29 cellular contexts compared by ENCODE assay signal in genomic region chr7:134999136-134999535, GRCh38.
"Had no signal": no experiment of that assay in that cellular context is flagged by ENCODE, and none has a peak within 500 bp of the region (broad histone marks: within the 10 kb centered on the region; RNA-seq: fewer than 3 reads in every experiment).

No MANE protein-coding gene starts in this region.

- H3K27ac ChIP-seq: dorsolateral prefrontal cortex, epithelial cell of prostate, gastroesophageal sphincter, heart left ventricle, pancreas, suprapubic skin, transverse colon, upper lobe of right lung, vagina had no signal

- H3K4me3 Mint-ChIP-seq: memory B cell; naive B cell; nephron progenitor cell; stimulated activated naive CD8-positive, alpha-beta T cell treated with anti-CD3 and anti-CD28 coated beads, Interleukin-15, amount 100 ng/mL, for 72 hours had no signal

- H3K4me1 Mint-ChIP-seq: naive B cell, nephron progenitor cell had no signal

- FAIRE-seq: colon, kidney, pancreas had no signal

- ATAC-seq: esophagus mucosa; gastroesophageal sphincter; heart left ventricle; left lobe of liver; pancreas; sciatic nerve; stimulated activated naive CD8-positive, alpha-beta T cell treated with anti-CD3 and anti-CD28 coated beads, Interleukin-15, amount 100 ng/mL, for 72 hours; upper lobe of right lung had no signal

- H3K36me3 ChIP-seq: pancreas had no signal

- H3K27ac Mint-ChIP-seq: memory B cell; naive B cell; nephron progenitor cell; stimulated activated naive CD8-positive, alpha-beta T cell treated with anti-CD3 and anti-CD28 coated beads, Interleukin-15, amount 100 ng/mL, for 72 hours had no signal

- H3K4me3 ChIP-seq: dorsolateral prefrontal cortex, gastroesophageal sphincter, heart left ventricle, hepatocyte, lung, pancreas, smooth muscle cell, suprapubic skin, transverse colon, upper lobe of right lung, vagina had no signal

- DNase-seq: dorsolateral prefrontal cortex; effector CD4-positive, alpha-beta T cell; foreskin fibroblast; heart left ventricle; kidney; naive B cell; nephron progenitor cell; nucleus accumbens; pancreas; stimulated activated CD4-positive, alpha-beta T cell treated with anti-CD3 and anti-CD28 coated beads, Interleukin-12 subunit alpha, Interleukin-12 subunit beta, amount 100 ng/mL, for 4 hours; stimulated activated CD4-positive, alpha-beta T cell treated with anti-CD3 and anti-CD28 coated beads, Interleukin-1b, Interleukin-23, amount 100 ng/mL, for 48 hours; stimulated activated CD4-positive, alpha-beta T cell treated with anti-CD3 and anti-CD28 coated beads, Interleukin-4, amount 100 ng/mL, for 1 hour; stimulated activated CD8-positive, alpha-beta memory T cell treated with anti-CD3 and anti-CD28 coated beads, Interleukin-4, amount 100 ng/mL, for 48 hours; stimulated activated naive CD4-positive, alpha-beta T cell; stimulated activated naive CD8-positive, alpha-beta T cell treated with anti-CD3 and anti-CD28 coated beads, Interleukin-15, amount 100 ng/mL, for 72 hours; transverse colon; upper lobe of right lung had no signal

- H3K27me3 Mint-ChIP-seq: memory B cell; naive B cell; stimulated activated naive CD8-positive, alpha-beta T cell treated with anti-CD3 and anti-CD28 coated beads, Interleukin-15, amount 100 ng/mL, for 72 hours had no signal

- H3K9me3 Mint-ChIP-seq: memory B cell, naive B cell, nephron progenitor cell had no signal

- H3K27me3 ChIP-seq: dorsolateral prefrontal cortex, gastroesophageal sphincter, heart left ventricle, hepatocyte, pancreas, suprapubic skin, transverse colon, upper lobe of right lung, vagina had no signal

- H3K9me3 ChIP-seq: gastroesophageal sphincter, heart left ventricle, pancreas, suprapubic skin, transverse colon, upper lobe of right lung, vagina had no signal

- H3K4me1 ChIP-seq: suprapubic skin, upper lobe of right lung had no signal
